Comparison of ENCODE assay signal across 9 cellular contexts in genomic region chr4:24405926-24406325, GRCh38.
"Had no signal": no experiment of that assay in that cellular context is flagged by ENCODE, and none has a peak within 500 bp of the region (broad histone marks: within the 10 kb centered on the region; RNA-seq: fewer than 3 reads in every experiment).

No MANE protein-coding gene starts in this region.

- DNase-seq: GM23248, GOT3, H7, HFFc6, IMR-90, KBM-7 had no signal

- H2AFZ ChIP-seq: GM23248 had no signal

- H3K9ac ChIP-seq: GM23248 had no signal

- H3K4me3 Mint-ChIP-seq: HFFc6 had no signal

- H3K9me3 ChIP-seq: HAP-1 had no signal

- H3K4me1 ChIP-seq: HAP-1 had no signal

- H3K36me3 ChIP-seq: HAP-1 had no signal

- H3K4me3 ChIP-seq: GM23248, HAP-1 had no signal

- H3K27ac ChIP-seq: GM23248, HL-60 had no signal

- ATAC-seq: HCT116 had no signal

- H3K27ac Mint-ChIP-seq: HFFc6 had no signal

- H3K9me3 Mint-ChIP-seq: HFFc6 had no signal
